Comparison of ENCODE assay signal across 28 cellular contexts in genomic region chr13:25136872-25137623, GRCh38. TPM values are rescaled to one million over a fixed set of nuclear protein-coding genes. Genes with fewer than 3 reads are reported as not detected.
DNase-seq lines count a peak whose midpoint lies in the region; ATAC-seq and TF ChIP-seq lines count a peak whose summit lies in the region.
"Had no signal": no experiment of that assay in that cellular context is flagged by ENCODE, and none has a peak within 500 bp of the region (broad histone marks: within the 10 kb centered on the region; RNA-seq: fewer than 3 reads in every experiment).

No MANE protein-coding gene starts in this region.

- H3K4me1 ChIP-seq in colonic mucosa, result no peaks in the 10 kb centered on the region
- H3K4me1 ChIP-seq: A549, gastrocnemius medialis had no signal

- no peaks in the 10 kb centered on the region for H3K27me3 ChIP-seq in colonic mucosa

- no peaks in the 10 kb centered on the region for H3K36me3 Mint-ChIP-seq in activated T-helper 17 cell treated with anti-CD3 and anti-CD28 coated beads, Interleukin-2, amount 50 U/mL, for 72 hours (ENCODE audit: low read depth)
- no peaks in the 10 kb centered on the region for H3K36me3 Mint-ChIP-seq in osteocyte (ENCODE audit: unreplicated experiment)
- H3K36me3 Mint-ChIP-seq: CD4-positive, CD25-positive, alpha-beta regulatory T cell had no signal

- no peaks in the 10 kb centered on the region for H3K4me1 Mint-ChIP-seq in activated T-helper 17 cell treated with anti-CD3 and anti-CD28 coated beads, Interleukin-2, amount 50 U/mL, for 72 hours
- no peaks in the 10 kb centered on the region for H3K4me1 Mint-ChIP-seq in osteocyte (ENCODE audit: unreplicated experiment)
- H3K4me1 Mint-ChIP-seq: activated CD4-positive, alpha-beta T cell treated with anti-CD3 and anti-CD28 coated beads for 36 hours; CD4-positive, CD25-positive, alpha-beta regulatory T cell had no signal

- H3K9ac ChIP-seq in colonic mucosa (ENCODE audit: low read depth in 2 of 2, low read length in 2 of 2), result no peak overlapping the region

- no peak overlapping the region for H3K27ac ChIP-seq in colonic mucosa
- H3K27ac ChIP-seq: A549, gastrocnemius medialis, thoracic aorta had no signal

- no peak for ATAC-seq in HG02973 (IDR thresholded peaks at IDR 0.05; ENCODE audit: unreplicated experiment)
- ATAC-seq in activated T-helper 17 cell treated with anti-CD3 and anti-CD28 coated beads, Interleukin-2, amount 50 U/mL, for 72 hours (replicated peaks), result no peak
- ATAC-seq: A549; activated CD4-positive, alpha-beta T cell treated with anti-CD3 and anti-CD28 coated beads for 36 hours; activated CD8-positive, alpha-beta T cell treated with anti-CD3 and anti-CD28 coated beads, Interleukin-2, amount 10 ng/mL, durations not matched to agents 7 days and 5 days; gastrocnemius medialis; right cardiac atrium had no signal

- TF ChIP-seq CTCF in colonic mucosa (IDR thresholded peaks at IDR 0.05) (no peak), osteocyte (IDR thresholded peaks at IDR 0.05) (no peak)

- no peak overlapping the region for H3K4me3 ChIP-seq in colonic mucosa
- H3K4me3 ChIP-seq: A549, gastrocnemius medialis, smooth muscle cell, thoracic aorta had no signal

- no peaks in the 10 kb centered on the region for H3K36me3 ChIP-seq in colonic mucosa
- H3K36me3 ChIP-seq: gastrocnemius medialis, thoracic aorta had no signal

- no peak overlapping the region for H3K27ac Mint-ChIP-seq in activated T-helper 17 cell treated with anti-CD3 and anti-CD28 coated beads, Interleukin-2, amount 50 U/mL, for 72 hours
- H3K27ac Mint-ChIP-seq in osteocyte (ENCODE audit: unreplicated experiment), result no peak overlapping the region
- H3K27ac Mint-ChIP-seq: activated CD4-positive, alpha-beta T cell treated with anti-CD3 and anti-CD28 coated beads for 36 hours; activated CD8-positive, alpha-beta T cell treated with anti-CD3 and anti-CD28 coated beads, Interleukin-2, amount 10 ng/mL, durations not matched to agents 7 days and 5 days; activated T-helper 2 cell treated with anti-CD3 and anti-CD28 coated beads, Interferon-gamma antibody, Interleukin-2, Interleukin-4, amounts not matched to agents 10 μg/mL and 5 μg/mL and 100 μg/mL, durations not matched to agents 14 hours and 24 hours and 36 hours; CD4-positive, CD25-positive, alpha-beta regulatory T cell; nephron progenitor cell; stimulated activated naive CD8-positive, alpha-beta T cell treated with anti-CD3 and anti-CD28 coated beads, Interleukin-15, Interleukin-2, amounts not matched to agents 100 ng/mL and 50 ng/mL, for 24 hours had no signal

- H3K27me3 Mint-ChIP-seq in activated T-helper 17 cell treated with anti-CD3 and anti-CD28 coated beads, Interleukin-2, amount 50 U/mL, for 72 hours, result peaks cover 40% of the 10 kb centered on the region
- H3K27me3 Mint-ChIP-seq in osteocyte (ENCODE audit: unreplicated experiment), result peaks cover 23% of the 10 kb centered on the region

- no peaks in the 10 kb centered on the region for H3K9me3 ChIP-seq in colonic mucosa
- H3K9me3 ChIP-seq: A549, gastrocnemius medialis, thoracic aorta had no signal

- no peak overlapping the region for H3K4me3 Mint-ChIP-seq in activated T-helper 17 cell treated with anti-CD3 and anti-CD28 coated beads, Interleukin-2, amount 50 U/mL, for 72 hours
- no peak overlapping the region for H3K4me3 Mint-ChIP-seq in osteocyte (ENCODE audit: unreplicated experiment)
- H3K4me3 Mint-ChIP-seq: activated CD4-positive, alpha-beta T cell treated with anti-CD3 and anti-CD28 coated beads for 36 hours; activated CD8-positive, alpha-beta T cell treated with anti-CD3 and anti-CD28 coated beads, Interleukin-2, amount 10 ng/mL, durations not matched to agents 7 days and 5 days; CD4-positive, CD25-positive, alpha-beta regulatory T cell; nephron progenitor cell; stimulated activated naive CD8-positive, alpha-beta T cell treated with anti-CD3 and anti-CD28 coated beads, Interleukin-15, Interleukin-2, amounts not matched to agents 100 ng/mL and 50 ng/mL, for 24 hours had no signal

- peak; percentile 7 for DNase-seq in COR-L47 (lab: John Stamatoyannopoulos, UW)
- DNase-seq in NCI-H146 (lab: John Stamatoyannopoulos, UW), result peak; percentile 80
- peak; percentile 2 for DNase-seq in colonic mucosa
- peak; percentile 53 for DNase-seq in iPS-NIHi7 (ENCODE audit: extremely low spot score)
- no peak for DNase-seq in NCI-H1694 (lab: John Stamatoyannopoulos, UW)
- no peak for DNase-seq in osteocyte (ENCODE audit: extremely low spot score, unreplicated experiment)
- DNase-seq: activated CD4-positive, alpha-beta T cell treated with anti-CD3 and anti-CD28 coated beads for 36 hours; activated CD8-positive, alpha-beta T cell treated with anti-CD3 and anti-CD28 coated beads, Interleukin-2, amount 10 ng/mL, durations not matched to agents 7 days and 5 days; activated naive CD4-positive, alpha-beta T cell treated with anti-CD3 and anti-CD28 coated beads, Interleukin-2, amount 50 U/mL, for 16 hours; AML-193; CD4-positive, CD25-positive, alpha-beta regulatory T cell; gastrocnemius medialis; Kasumi-1; MV-4-11; NCI-H1436 treated with DMSO at 0.1 percent for 48 hours; NCI-H526; nephron progenitor cell; right cardiac atrium; stimulated activated CD4-positive, alpha-beta T cell treated with anti-CD3 and anti-CD28 coated beads, Interleukin-1b, Interleukin-23, amount 100 ng/mL, for 48 hours; SW 1271 had no signal

- peaks cover 9% of the 10 kb centered on the region for H3K9me3 Mint-ChIP-seq in activated T-helper 17 cell treated with anti-CD3 and anti-CD28 coated beads, Interleukin-2, amount 50 U/mL, for 72 hours
- no peaks in the 10 kb centered on the region for H3K9me3 Mint-ChIP-seq in osteocyte (ENCODE audit: unreplicated experiment)
- H3K9me3 Mint-ChIP-seq: activated T-helper 2 cell treated with anti-CD3 and anti-CD28 coated beads, Interferon-gamma antibody, Interleukin-2, Interleukin-4, amounts not matched to agents 10 μg/mL and 5 μg/mL and 100 μg/mL, durations not matched to agents 14 hours and 24 hours and 36 hours; stimulated activated naive CD8-positive, alpha-beta T cell treated with anti-CD3 and anti-CD28 coated beads, Interleukin-15, Interleukin-2, amounts not matched to agents 100 ng/mL and 50 ng/mL, for 24 hours had no signal

- intact Hi-C loops in colonic mucosa (cut with DNase I), result no loop called here

RNA-seq across cellular contexts. Expression of gene AMER2, which starts 35.0 kb away (rescaled TPM):
- total RNA-seq in colonic mucosa (under 1 TPM in 1 of 2 donors, not detected in 1; 0.08 TPM), osteocyte (not detected in 2 replicates)
- not detected for total RNA-seq in activated T-helper 17 cell treated with anti-CD3 and anti-CD28 coated beads, Interleukin-2, amount 50 U/mL, for 72 hours
- total RNA-seq: activated CD4-positive, alpha-beta T cell treated with anti-CD3 and anti-CD28 coated beads for 36 hours; activated CD8-positive, alpha-beta T cell treated with anti-CD3 and anti-CD28 coated beads, Interleukin-2, amount 10 ng/mL, durations not matched to agents 7 days and 5 days; activated T-helper 2 cell treated with anti-CD3 and anti-CD28 coated beads, Interferon-gamma antibody, Interleukin-2, Interleukin-4, amounts not matched to agents 10 μg/mL and 5 μg/mL and 100 μg/mL, durations not matched to agents 14 hours and 24 hours and 36 hours; CD4-positive, CD25-positive, alpha-beta regulatory T cell; chondrocyte; right cardiac atrium; thoracic aorta had no signal

RNA-seq across cellular contexts. Expression of gene PABPC3, which starts 41.1 kb away (rescaled TPM):
- total RNA-seq in colonic mucosa, result under 1 TPM; 0.35 to 0.64 TPM
- total RNA-seq in activated T-helper 17 cell treated with anti-CD3 and anti-CD28 coated beads, Interleukin-2, amount 50 U/mL, for 72 hours, result under 1 TPM; 0.28 to 0.32 TPM
- total RNA-seq in osteocyte, result 0.10 and 0.16 TPM in 2 replicates
- total RNA-seq: gastrocnemius medialis, thoracic aorta had no signal

Comparison
In these comparisons a context has a peak if more than half of its experiments do, and no peak if none do; other contexts are left out.
1. DNase-seq: peak in COR-L47 (single experiment), NCI-H146 (single experiment), colonic mucosa (single experiment) and iPS-NIHi7 (single experiment); none in NCI-H1694 (single experiment) and osteocyte (single experiment).